2 cellular contexts compared by ENCODE assay signal in genomic region chr1:32863516-32864245, GRCh38.
TF ChIP-seq lines count a peak whose summit lies in the region.

No MANE protein-coding gene starts in this region.

TF ChIP-seq in liver, 16 proteins besides CTCF, POLR2A, EP300 and RAD21:
- TF ChIP-seq NR2F2 (IDR thresholded peaks at IDR 0.05) (no peak), YY1 (IDR thresholded peaks at IDR 0.05) (no peak), RXRA (IDR thresholded peaks at IDR 0.05) (no peak), FOXA2 (IDR thresholded peaks at IDR 0.05) (no peak), HNF4G (IDR thresholded peaks at IDR 0.05) (no peak), HNF4A (conservative IDR thresholded peaks at IDR 0.05) (no peak), TAF1 (conservative IDR thresholded peaks at IDR 0.05) (no peak), SP1 (IDR thresholded peaks at IDR 0.05) (no peak), EGR1 (IDR thresholded peaks at IDR 0.05; ENCODE audit: low read depth in 2 of 2) (no peak), JUND (IDR thresholded peaks at IDR 0.05) (no peak), FOXA1 (IDR thresholded peaks at IDR 0.05) (no peak), GABPA (IDR thresholded peaks at IDR 0.05 in 1 of 2, conservative IDR thresholded peaks at IDR 0.05 in 1 of 2) (no peak), MAX (IDR thresholded peaks at IDR 0.05) (no peak)
- TF ChIP-seq, protein P1, sequence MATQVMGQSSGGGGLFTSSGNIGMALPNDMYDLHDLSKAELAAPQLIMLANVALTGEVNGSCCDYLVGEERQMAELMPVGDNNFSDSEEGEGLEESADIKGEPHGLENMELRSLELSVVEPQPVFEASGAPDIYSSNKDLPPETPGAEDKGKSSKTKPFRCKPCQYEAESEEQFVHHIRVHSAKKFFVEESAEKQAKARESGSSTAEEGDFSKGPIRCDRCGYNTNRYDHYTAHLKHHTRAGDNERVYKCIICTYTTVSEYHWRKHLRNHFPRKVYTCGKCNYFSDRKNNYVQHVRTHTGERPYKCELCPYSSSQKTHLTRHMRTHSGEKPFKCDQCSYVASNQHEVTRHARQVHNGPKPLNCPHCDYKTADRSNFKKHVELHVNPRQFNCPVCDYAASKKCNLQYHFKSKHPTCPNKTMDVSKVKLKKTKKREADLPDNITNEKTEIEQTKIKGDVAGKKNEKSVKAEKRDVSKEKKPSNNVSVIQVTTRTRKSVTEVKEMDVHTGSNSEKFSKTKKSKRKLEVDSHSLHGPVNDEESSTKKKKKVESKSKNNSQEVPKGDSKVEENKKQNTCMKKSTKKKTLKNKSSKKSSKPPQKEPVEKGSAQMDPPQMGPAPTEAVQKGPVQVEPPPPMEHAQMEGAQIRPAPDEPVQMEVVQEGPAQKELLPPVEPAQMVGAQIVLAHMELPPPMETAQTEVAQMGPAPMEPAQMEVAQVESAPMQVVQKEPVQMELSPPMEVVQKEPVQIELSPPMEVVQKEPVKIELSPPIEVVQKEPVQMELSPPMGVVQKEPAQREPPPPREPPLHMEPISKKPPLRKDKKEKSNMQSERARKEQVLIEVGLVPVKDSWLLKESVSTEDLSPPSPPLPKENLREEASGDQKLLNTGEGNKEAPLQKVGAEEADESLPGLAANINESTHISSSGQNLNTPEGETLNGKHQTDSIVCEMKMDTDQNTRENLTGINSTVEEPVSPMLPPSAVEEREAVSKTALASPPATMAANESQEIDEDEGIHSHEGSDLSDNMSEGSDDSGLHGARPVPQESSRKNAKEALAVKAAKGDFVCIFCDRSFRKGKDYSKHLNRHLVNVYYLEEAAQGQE (IDR thresholded peaks at IDR 0.05): no peak
- TF ChIP-seq, protein P2, sequence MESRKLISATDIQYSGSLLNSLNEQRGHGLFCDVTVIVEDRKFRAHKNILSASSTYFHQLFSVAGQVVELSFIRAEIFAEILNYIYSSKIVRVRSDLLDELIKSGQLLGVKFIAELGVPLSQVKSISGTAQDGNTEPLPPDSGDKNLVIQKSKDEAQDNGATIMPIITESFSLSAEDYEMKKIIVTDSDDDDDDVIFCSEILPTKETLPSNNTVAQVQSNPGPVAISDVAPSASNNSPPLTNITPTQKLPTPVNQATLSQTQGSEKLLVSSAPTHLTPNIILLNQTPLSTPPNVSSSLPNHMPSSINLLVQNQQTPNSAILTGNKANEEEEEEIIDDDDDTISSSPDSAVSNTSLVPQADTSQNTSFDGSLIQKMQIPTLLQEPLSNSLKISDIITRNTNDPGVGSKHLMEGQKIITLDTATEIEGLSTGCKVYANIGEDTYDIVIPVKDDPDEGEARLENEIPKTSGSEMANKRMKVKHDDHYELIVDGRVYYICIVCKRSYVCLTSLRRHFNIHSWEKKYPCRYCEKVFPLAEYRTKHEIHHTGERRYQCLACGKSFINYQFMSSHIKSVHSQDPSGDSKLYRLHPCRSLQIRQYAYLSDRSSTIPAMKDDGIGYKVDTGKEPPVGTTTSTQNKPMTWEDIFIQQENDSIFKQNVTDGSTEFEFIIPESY (IDR thresholded peaks at IDR 0.05): no peak
- TF ChIP-seq, protein P3, sequence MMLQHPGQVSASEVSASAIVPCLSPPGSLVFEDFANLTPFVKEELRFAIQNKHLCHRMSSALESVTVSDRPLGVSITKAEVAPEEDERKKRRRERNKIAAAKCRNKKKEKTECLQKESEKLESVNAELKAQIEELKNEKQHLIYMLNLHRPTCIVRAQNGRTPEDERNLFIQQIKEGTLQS (IDR thresholded peaks at IDR 0.05): no peak
TF ChIP-seq in liver: peak in this region for 0.

TF ChIP-seq in HepG2, 621 proteins besides CTCF, POLR2A, EP300 and RAD21:
- no peak for TF ChIP-seq ZNF883 (CRISPR knock-in tag; IDR thresholded peaks at IDR 0.05; ENCODE audit: not compliant biosample characterization)
- TF ChIP-seq, protein P2 (CRISPR knock-in tag; IDR thresholded peaks at IDR 0.05): no peak
- TF ChIP-seq ZNF501 (CRISPR knock-in tag; IDR thresholded peaks at IDR 0.05): no peak
- no peak for TF ChIP-seq NRL (CRISPR knock-in tag; IDR thresholded peaks at IDR 0.05; ENCODE audit: borderline replicate concordance)
- TF ChIP-seq NFYC (CRISPR knock-in tag; IDR thresholded peaks at IDR 0.05): no peak
- no peak for TF ChIP-seq DNMT1 (CRISPR knock-in tag; IDR thresholded peaks at IDR 0.05)
- TF ChIP-seq PRMT3 (CRISPR knock-in tag; IDR thresholded peaks at IDR 0.05; ENCODE audit: borderline replicate concordance, low read depth): no peak
